Comparison of ENCODE assay signal across 10 cellular contexts in the genomic region with DNA sequence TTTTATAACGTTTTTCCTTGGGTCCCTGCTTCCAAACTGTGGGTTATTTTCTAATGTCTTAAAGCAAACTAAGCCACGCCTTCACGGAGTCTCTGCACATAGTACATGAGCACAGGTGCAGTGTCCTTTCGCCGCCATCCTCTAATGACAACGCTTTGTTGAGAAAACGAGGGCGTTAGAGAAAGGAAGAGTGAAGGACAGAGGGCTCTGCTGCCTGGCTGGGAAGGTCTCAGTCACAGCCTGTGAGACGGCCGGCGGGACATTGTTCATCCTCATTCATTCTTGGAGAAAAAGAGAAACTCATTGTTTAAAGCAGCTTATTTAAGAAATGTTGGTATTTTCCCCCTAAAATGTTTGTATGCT. TPM values are rescaled to one million over a fixed set of nuclear protein-coding genes. Genes with fewer than 3 reads are reported as not detected.
DNase-seq lines count a peak whose midpoint lies in the region; ATAC-seq, FAIRE-seq and TF ChIP-seq lines count a peak whose summit lies in the region.
"Had no signal": no experiment of that assay in that cellular context is flagged by ENCODE, and none has a peak within 500 bp of the region (broad histone marks: within the 10 kb centered on the region; RNA-seq: fewer than 3 reads in every experiment).

No MANE protein-coding gene starts in this region.

- no peaks in the 10 kb centered on the region for H3K79me1 ChIP-seq in IMR-90 (ENCODE audit: low read depth in 1 of 2, low read length in 2 of 2)

- no peak for ATAC-seq in A549
- no peak for ATAC-seq in IMR-90 (ENCODE audit: low read depth)
- no peak for ATAC-seq in GM18502 (IDR thresholded peaks at IDR 0.05; ENCODE audit: poor library complexity, unreplicated experiment)
- no peak for ATAC-seq in HG03045 (IDR thresholded peaks at IDR 0.05; ENCODE audit: unreplicated experiment)
- no peak for ATAC-seq in GM21367 (IDR thresholded peaks at IDR 0.05; ENCODE audit: unreplicated experiment)

- no peak overlapping the region for H3K4ac ChIP-seq in IMR-90 (ENCODE audit: low read depth, low read length)

- H3K23ac ChIP-seq in IMR-90 (ENCODE audit: low read depth, low read length): no peak overlapping the region

- H4K20me1 ChIP-seq in IMR-90 (ENCODE audit: insufficient read depth, low read length): no peaks in the 10 kb centered on the region

- no peak overlapping the region for H3K14ac ChIP-seq in IMR-90 (replicated peaks; ENCODE audit: low read depth, low read length)

- H3K27ac ChIP-seq in A549 (peak overlapping the region; percentile 7 to 68; a peak in 2 of 6 replicates), IMR-90 (ENCODE audit: insufficient read depth, low read length) (no peak overlapping the region), muscle layer of duodenum (ENCODE audit: low read length) (peak overlapping the region; percentile 49)

- H2AFZ ChIP-seq in IMR-90 (replicated peaks; ENCODE audit: low read length, poor library complexity): peak overlapping the region; percentile 79

- in situ Hi-C loops in IMR-90 (cut with MboI; ENCODE audit: low sequenced_read_pairs): loop anchor here (25.0 kb wide), 1 partner anchor 526 kb away; a partner anchor contains a TSS

- H3K4me3 ChIP-seq in A549 (peak overlapping the region; percentile 44), IMR-90 (ENCODE audit: insufficient read depth, low read depth, low read length) (no peak overlapping the region), cardiac fibroblast (replicated peaks in 1 of 2; ENCODE audit: low read depth in 2 of 2, low read length in 2 of 2) (peak overlapping the region; percentile 17 to 20), muscle layer of duodenum (ENCODE audit: low read depth in 1 of 2, low read length in 2 of 2) (peak overlapping the region; percentile 32 to 54)

- CTCF ChIA-PET in A549 (lab: Yijun Ruan, JAX): interaction anchor here (0.7 to 6.6 kb wide), 6 partner anchors 10 to 219 kb away, joined by 3 to 36 read pairs (median 3); no protein-coding TSS in a partner anchor
- CTCF ChIA-PET in IMR-90 (lab: Yijun Ruan, JAX): interaction anchor here (0.9 kb wide), 1 partner anchor 159 kb away, joined by 3 read pairs; no protein-coding TSS in a partner anchor

- no peak overlapping the region for H4K8ac ChIP-seq in IMR-90 (ENCODE audit: low read depth in 2 of 2, low read length in 2 of 2)

- H2AK9ac ChIP-seq in IMR-90 (replicated peaks; ENCODE audit: low read depth, low read length, poor library complexity): no peak overlapping the region

- H3K9me1 ChIP-seq in IMR-90 (ENCODE audit: insufficient read depth, low read length): no peaks in the 10 kb centered on the region

- no peak overlapping the region for H2BK120ac ChIP-seq in IMR-90 (ENCODE audit: low read depth, low read length)

- no peak for TF ChIP-seq CTCF in A549 (IDR thresholded peaks at IDR 0.05)
- no peak for TF ChIP-seq CTCF in IMR-90 (conservative IDR thresholded peaks at IDR 0.05; ENCODE audit: low read depth, low read length)
- no peak for TF ChIP-seq CTCF in cardiac fibroblast (IDR thresholded peaks at IDR 0.05; ENCODE audit: low read depth, low read length)

- no peak overlapping the region for H4K5ac ChIP-seq in IMR-90 (ENCODE audit: low read depth, low read length)

- POLR2A ChIA-PET in A549 (lab: Yijun Ruan, JAX): no interaction called here
- POLR2A ChIA-PET in IMR-90 (lab: Charles Lee; ENCODE audit: unreplicated experiment): no interaction called here

- H3K56ac ChIP-seq in IMR-90 (ENCODE audit: extremely low read depth, insufficient read depth, low read length): no peak overlapping the region

- no peak overlapping the region for H3K18ac ChIP-seq in IMR-90 (ENCODE audit: low read depth, low read length)

- H2BK15ac ChIP-seq in IMR-90 (ENCODE audit: low read depth, low read length): no peak overlapping the region

- 63% methylated on average over 11 of the region's 11 CpGs for WGBS in A549 (ENCODE audit: missing lambda C conversion rate)
- 54% methylated on average over 5 of the region's 11 CpGs; no CpG with 5 or more reads in 1 of the 2 experiments for WGBS in IMR-90 (ENCODE audit: extremely low coverage in 2 of 2, insufficient read length in 1 of 2), 2 experiments

- H3K9me3 ChIP-seq in A549 (no peaks in the 10 kb centered on the region), IMR-90 (ENCODE audit: control insufficient read depth, insufficient read depth, low read length) (no peaks in the 10 kb centered on the region), muscle layer of duodenum (ENCODE audit: control insufficient read depth in 1 of 2, low read length in 2 of 2) (no peaks in the 10 kb centered on the region)
- H3K9me3 ChIP-seq: HAP-1 had no signal

- H2AK5ac ChIP-seq in IMR-90 (ENCODE audit: low read depth, low read length): 0 out of 2 replicates have a peak overlapping the region, but pooled peaks have one; percentile 63

- H3K4me2 ChIP-seq in A549 (peak overlapping the region; percentile 76), IMR-90 (ENCODE audit: low read depth, low read length) (peak overlapping the region; percentile 48)

- TF ChIP-seq POLR2A in A549 (IDR thresholded peaks at IDR 0.05; ENCODE audit: low read length): no peak
- TF ChIP-seq POLR2A in IMR-90 (IDR thresholded peaks at IDR 0.05; ENCODE audit: low read depth, low read length): no peak

- TF ChIP-seq EP300 in A549 (IDR thresholded peaks at IDR 0.05): no peak

- H2BK5ac ChIP-seq in IMR-90 (ENCODE audit: low read depth, low read length, poor library complexity, severe bottlenecking): no peak overlapping the region

- DNase-seq in A549 (ENCODE audit: low read depth in 1 of 2, low spot score in 1 of 2) (no peak), IMR-90 (no peak), cardiac fibroblast (ENCODE audit: low read depth in 2 of 2) (peak in 1 of 2 donors; percentile 7), NCI-H1694 treated with DMSO at 0.1 percent for 48 hours (lab: John Stamatoyannopoulos, UW) (no peak)

- TF ChIP-seq RAD21 in A549 (conservative IDR thresholded peaks at IDR 0.05 in 1 of 2, IDR thresholded peaks at IDR 0.05 in 1 of 2): no peak
- TF ChIP-seq RAD21 in IMR-90 (IDR thresholded peaks at IDR 0.05; ENCODE audit: low read length): no peak

- no peak overlapping the region for H4K91ac ChIP-seq in IMR-90 (ENCODE audit: insufficient read depth, low read depth, low read length)

- no peaks in the 10 kb centered on the region for H3K36me3 ChIP-seq in IMR-90 (ENCODE audit: control insufficient read depth, insufficient read depth, low read length)
- peaks cover 0 to 6% of the 10 kb centered on the region in 2 donors for H3K36me3 ChIP-seq in muscle layer of duodenum (ENCODE audit: control insufficient read depth in 1 of 2, insufficient read depth in 2 of 2, low read length in 2 of 2)
- H3K36me3 ChIP-seq: HAP-1 had no signal

- intact Hi-C loops in IMR-90 (cut with micrococcal nuclease): loop anchor here (2.0 to 5.0 kb wide), 2 partner anchors 212 to 764 kb away; no protein-coding TSS in a partner anchor

- peaks cover 10% of the 10 kb centered on the region; the same call in 2 of the 3 replicates for H3K4me1 ChIP-seq in A549
- peaks cover 9% of the 10 kb centered on the region for H3K4me1 ChIP-seq in IMR-90 (ENCODE audit: control insufficient read depth, insufficient read depth, low read length)
- H3K4me1 ChIP-seq in muscle layer of duodenum (ENCODE audit: control insufficient read depth in 1 of 2, insufficient read depth in 2 of 2, low read length in 2 of 2): peaks cover 0 to 13% of the 10 kb centered on the region in 2 donors

- H3K9ac ChIP-seq in IMR-90 (ENCODE audit: low read depth, low read length): no peak overlapping the region

- no peak for FAIRE-seq in A549 (lab: Jason Lieb, UNC)

- no peak overlapping the region for H2BK20ac ChIP-seq in IMR-90 (ENCODE audit: low read depth, low read length)

- H3K27me3 ChIP-seq in IMR-90 (ENCODE audit: control insufficient read depth, insufficient read depth, low read length): peaks cover 1% of the 10 kb centered on the region; the same call in 1 of the 2 replicates
- H3K27me3 ChIP-seq in muscle layer of duodenum (ENCODE audit: low read depth, low read length): no peaks in the 10 kb centered on the region

- dilution Hi-C loops in IMR-90 (cut with HindIII; ENCODE audit: low sequenced_read_pairs, unreplicated experiment): no loop called here

- no TSS peak for BruUV-seq in IMR-90 (replicated peaks; lab: Mats Ljungman, UMichigan)

TF ChIP-seq in A549, 52 proteins besides CTCF, POLR2A, EP300 and RAD21 (continues in another document):
- TF ChIP-seq, protein P1, sequence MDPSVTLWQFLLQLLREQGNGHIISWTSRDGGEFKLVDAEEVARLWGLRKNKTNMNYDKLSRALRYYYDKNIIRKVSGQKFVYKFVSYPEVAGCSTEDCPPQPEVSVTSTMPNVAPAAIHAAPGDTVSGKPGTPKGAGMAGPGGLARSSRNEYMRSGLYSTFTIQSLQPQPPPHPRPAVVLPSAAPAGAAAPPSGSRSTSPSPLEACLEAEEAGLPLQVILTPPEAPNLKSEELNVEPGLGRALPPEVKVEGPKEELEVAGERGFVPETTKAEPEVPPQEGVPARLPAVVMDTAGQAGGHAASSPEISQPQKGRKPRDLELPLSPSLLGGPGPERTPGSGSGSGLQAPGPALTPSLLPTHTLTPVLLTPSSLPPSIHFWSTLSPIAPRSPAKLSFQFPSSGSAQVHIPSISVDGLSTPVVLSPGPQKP (IDR thresholded peaks at IDR 0.05; ENCODE audit: low read depth, low read length): no peak
- TF ChIP-seq HDAC2 (IDR thresholded peaks at IDR 0.05) (no peak), EHMT2 (IDR thresholded peaks at IDR 0.05; ENCODE audit: low read depth) (no peak), CBX8 (IDR thresholded peaks at IDR 0.05) (no peak)

TF ChIP-seq in IMR-90, 13 proteins besides CTCF, POLR2A, EP300 and RAD21:
- TF ChIP-seq SMC3 (IDR thresholded peaks at IDR 0.05; ENCODE audit: low read depth, low read length): no peak

RNA-seq across cellular contexts. Expression of a gene that starts 9.5 kb away (rescaled TPM):
- polyA plus RNA-seq in A549 (2011; rRNA removed) (0.30 and 0.32 TPM in 2 replicates), A549 (2017; fragmentation: RNase III; extraction: RNeasy Plus Mini Kit Qiagen cat#74134 plus additional on column Dnase treatment) (0.38 to 0.67 TPM (median 0.44 TPM) in 3 replicates), IMR-90 (2012; rRNA removed) (1.2 and 1.4 TPM in 2 replicates)
- polyA plus RNA-seq in A549 (2012; cell fraction: cytosol; rRNA removed): 0.33 and 0.74 TPM in 2 replicates
- polyA plus RNA-seq in A549 (2012; cell fraction: nucleus; rRNA removed): 0.48 and 0.67 TPM in 2 replicates
- not detected in 2 replicates for polyA minus RNA-seq in A549 (2011; rRNA and poly(A)+ RNA removed)
- total RNA-seq in IMR-90 (2012; rRNA removed): 0.56 and 0.72 TPM in 2 replicates
- 0.89 and 1.9 TPM in 2 replicates for polyA plus RNA-seq in IMR-90 (2012; cell fraction: cytosol; rRNA removed)
- 1.4 TPM in 2 replicates for polyA plus RNA-seq in IMR-90 (2012; cell fraction: nucleus; rRNA removed; ENCODE audit: low replicate concordance)
- total RNA-seq: CD4-positive, CD25-positive, alpha-beta regulatory T cell had no signal
